31 cellular contexts compared by ENCODE assay signal in the genomic region with DNA sequence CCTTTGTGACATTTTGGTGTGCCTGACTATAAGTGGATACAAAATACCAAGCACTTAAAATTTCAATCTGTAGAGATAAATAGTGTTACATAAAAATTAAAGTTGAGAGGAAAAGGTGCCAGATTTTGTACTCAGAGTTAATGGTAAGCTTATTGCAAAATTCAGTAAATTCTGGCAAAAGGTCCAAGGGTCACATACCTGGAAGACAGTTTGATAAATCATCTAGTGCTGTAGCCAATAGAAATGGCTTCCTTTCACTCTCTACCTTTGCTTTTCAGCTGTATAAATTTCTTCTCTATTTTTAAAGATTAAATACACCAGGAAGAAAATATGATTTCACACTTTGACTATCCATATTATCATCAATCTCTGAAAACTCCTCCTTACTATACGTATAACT.
"Had no signal": no experiment of that assay in that cellular context is flagged by ENCODE, and none has a peak within 500 bp of the region (broad histone marks: within the 10 kb centered on the region; RNA-seq: fewer than 3 reads in every experiment).

No MANE protein-coding gene starts in this region.

- H3K4me3 ChIP-seq: heart right ventricle, hepatocyte, lower lobe of right lung, neural progenitor cell, ovary, prostate gland, sigmoid colon, spleen, testis, thyroid gland, transverse colon, upper lobe of left lung, vagina had no signal

- ATAC-seq: heart right ventricle; left ventricle myocardium superior; lower lobe of right lung; natural killer cell; right cardiac atrium; stimulated activated effector memory CD8-positive, alpha-beta T cell treated with anti-CD3 and anti-CD28 coated beads, Interleukin-12 subunit alpha, Interleukin-12 subunit beta, amount 100 ng/mL, for 72 hours; stimulated activated naive CD8-positive, alpha-beta T cell treated with anti-CD3 and anti-CD28 coated beads, Interleukin-15, amount 100 ng/mL, for 72 hours had no signal

- H3K4me1 Mint-ChIP-seq: naive B cell; natural killer cell; neural progenitor cell; stimulated activated effector memory CD8-positive, alpha-beta T cell treated with anti-CD3 and anti-CD28 coated beads, Interleukin-12 subunit alpha, Interleukin-12 subunit beta, amount 100 ng/mL, for 72 hours; stimulated activated naive CD8-positive, alpha-beta T cell treated with anti-CD3 and anti-CD28 coated beads, Interleukin-15, amount 100 ng/mL, for 72 hours had no signal

- H3K27me3 Mint-ChIP-seq: stimulated activated naive CD8-positive, alpha-beta T cell treated with anti-CD3 and anti-CD28 coated beads, Interleukin-15, amount 100 ng/mL, for 72 hours had no signal

- H3K27ac ChIP-seq: heart right ventricle, hepatocyte, lower lobe of right lung, neural progenitor cell, neutrophil, ovary, prostate gland, sigmoid colon, spleen, testis, thyroid gland, transverse colon, upper lobe of left lung, vagina had no signal

- H3K27me3 ChIP-seq: heart right ventricle, hepatocyte, neural progenitor cell, neutrophil, ovary, sigmoid colon, spleen, testis, thyroid gland, transverse colon, upper lobe of left lung, vagina had no signal

- H3K4me3 Mint-ChIP-seq: naive B cell; natural killer cell; nephron progenitor cell; neural progenitor cell; stimulated activated effector memory CD8-positive, alpha-beta T cell treated with anti-CD3 and anti-CD28 coated beads, Interleukin-12 subunit alpha, Interleukin-12 subunit beta, amount 100 ng/mL, for 72 hours; stimulated activated naive CD8-positive, alpha-beta T cell treated with anti-CD3 and anti-CD28 coated beads, Interleukin-15, amount 100 ng/mL, for 72 hours had no signal

- DNase-seq: heart right ventricle; islet precursor cell; left ventricle myocardium superior; lower lobe of right lung; mammary epithelial cell; mesenchymal stem cell; naive B cell; natural killer cell; nephron progenitor cell; occipital lobe; ovary; posterior cingulate gyrus; retina; right cardiac atrium; sigmoid colon; small intestine; spleen; stimulated activated CD4-positive, alpha-beta T cell treated with anti-CD3 and anti-CD28 coated beads, Interleukin-4, amount 100 ng/mL, for 24 hours; stimulated activated naive CD4-positive, alpha-beta T cell treated with Interleukin-2 at 50 U/mL for 16 hours; stimulated activated naive CD8-positive, alpha-beta T cell treated with anti-CD3 and anti-CD28 coated beads, Interleukin-15, amount 100 ng/mL, for 72 hours; substantia nigra; testis; thyroid gland; transverse colon; upper lobe of left lung had no signal

- H3K36me3 ChIP-seq: heart right ventricle, lower lobe of right lung, neural progenitor cell, neutrophil, ovary, prostate gland, sigmoid colon, spleen, thyroid gland, transverse colon, upper lobe of left lung, vagina had no signal

- H3K36me3 Mint-ChIP-seq: neural progenitor cell; stimulated activated effector memory CD8-positive, alpha-beta T cell treated with anti-CD3 and anti-CD28 coated beads, Interleukin-12 subunit alpha, Interleukin-12 subunit beta, amount 100 ng/mL, for 72 hours had no signal

- H3K9me3 ChIP-seq: lower lobe of right lung, neutrophil, ovary, prostate gland, sigmoid colon, testis, thyroid gland, transverse colon, upper lobe of left lung, vagina had no signal

- H3K27ac Mint-ChIP-seq: naive B cell; natural killer cell; nephron progenitor cell; neural progenitor cell; stimulated activated effector memory CD8-positive, alpha-beta T cell treated with anti-CD3 and anti-CD28 coated beads, Interleukin-12 subunit alpha, Interleukin-12 subunit beta, amount 100 ng/mL, for 72 hours had no signal

- H3K4me1 ChIP-seq: heart right ventricle, lower lobe of right lung, neural progenitor cell, prostate gland, spleen, testis, thyroid gland, transverse colon, upper lobe of left lung, vagina had no signal
